ENCODE assay signal across 18 cellular contexts in genomic region chr7:141573511-141573910, GRCh38. TPM values are rescaled to one million over a fixed set of nuclear protein-coding genes. Genes with fewer than 3 reads are reported as not detected.
A peak's percentile ranks its signal among the peaks of the same experiment; 100 is the strongest.
DNase-seq lines count a peak whose midpoint lies in the region; ATAC-seq, FAIRE-seq and TF ChIP-seq lines count a peak whose summit lies in the region.
"Had no signal": no experiment of that assay in that cellular context is flagged by ENCODE, and none has a peak within 500 bp of the region (broad histone marks: within the 10 kb centered on the region; RNA-seq: fewer than 3 reads in every experiment).

No MANE protein-coding gene starts in this region.

- CTCF ChIA-PET in MCF 10A (lab: Yijun Ruan, JAX): interaction anchor here (0.6 to 1.2 kb wide), 2 partner anchors 40 to 677 kb away, joined by 3 to 7 read pairs; no protein-coding TSS in a partner anchor

- 0 out of 2 replicates have a peak overlapping the region, but pooled peaks have one; percentile 2 for H3K27ac ChIP-seq in VCaP

- H3K36me3 Mint-ChIP-seq in MCF 10A (ENCODE audit: insufficient read depth, unreplicated experiment): peaks cover 26% of the 10 kb centered on the region

- DNase-seq in LNCaP clone FGC (ENCODE audit: low read depth) (peak; percentile 39), left cardiac atrium (no peak), MCF 10A (ENCODE audit: unreplicated experiment) (no peak)
- DNase-seq: ACHN; BE2C; C1 segment of cervical spinal cord; CD4-positive, CD25-positive, alpha-beta regulatory T cell; CD8-positive, alpha-beta memory T cell; COR-L47; H9 had no signal

- H3K27ac Mint-ChIP-seq in MCF 10A (ENCODE audit: low read depth, unreplicated experiment): no peak overlapping the region
- H3K27ac Mint-ChIP-seq: CD4-positive, CD25-positive, alpha-beta regulatory T cell had no signal

- ATAC-seq in left cardiac atrium (peak; percentile 18 to 53), GM19023 (IDR thresholded peaks at IDR 0.05; ENCODE audit: unreplicated experiment) (no peak), HG03045 (IDR thresholded peaks at IDR 0.05; ENCODE audit: unreplicated experiment) (no peak), GM18519 (IDR thresholded peaks at IDR 0.05; ENCODE audit: low FRiP score, unreplicated experiment) (no peak)

- H3K27me3 Mint-ChIP-seq in MCF 10A (ENCODE audit: insufficient read depth, unreplicated experiment): no peaks in the 10 kb centered on the region
- H3K27me3 Mint-ChIP-seq: CD4-positive, CD25-positive, alpha-beta regulatory T cell; CD8-positive, alpha-beta memory T cell had no signal

- peaks cover 17% of the 10 kb centered on the region for H3K9me3 Mint-ChIP-seq in MCF 10A (ENCODE audit: unreplicated experiment)

- H3K4me3 Mint-ChIP-seq in MCF 10A (ENCODE audit: unreplicated experiment): no peak overlapping the region
- H3K4me3 Mint-ChIP-seq: CD4-positive, CD25-positive, alpha-beta regulatory T cell; CD8-positive, alpha-beta memory T cell; H9 had no signal

- TF ChIP-seq CTCF in LNCaP clone FGC (IDR thresholded peaks at IDR 0.05; ENCODE audit: control insufficient read depth, extremely low read depth, insufficient read depth) (no peak), VCaP (conservative IDR thresholded peaks at IDR 0.05) (no peak), MCF 10A (IDR thresholded peaks at IDR 0.05; ENCODE audit: unreplicated experiment) (no peak)

- H3K4me3 ChIP-seq in LNCaP clone FGC (ENCODE audit: low read depth, low read length): no peak overlapping the region

- POLR2A ChIA-PET in MCF 10A (lab: Yijun Ruan, JAX): no interaction called here

- no TSS peak for BruUV-seq in MCF 10A (replicated peaks; lab: Mats Ljungman, UMichigan)

- FAIRE-seq in islet of Langerhans (lab: Jason Lieb, UNC): peak; percentile 83
- FAIRE-seq: G401.6, GM12891, H1 had no signal

- intact Hi-C loops in left cardiac atrium (cut with DNase I): no loop called here
- intact Hi-C loops in MCF 10A (cut with micrococcal nuclease): no loop called here

- no peaks in the 10 kb centered on the region for H3K4me1 Mint-ChIP-seq in MCF 10A (ENCODE audit: insufficient read depth, unreplicated experiment)

RNA-seq across cellular contexts. Expression of gene AGK, which starts 22.3 kb away (rescaled TPM):
- total RNA-seq in left cardiac atrium: 10 to 100 TPM; 28.9 to 37.8 TPM
- total RNA-seq in MCF 10A (2022): 35.4 and 41.4 TPM in 2 replicates

Comparison
In these comparisons a context has a peak if more than half of its experiments do, and no peak if none do; other contexts are left out.
1. ATAC-seq: peak in left cardiac atrium (2 of 2); none in GM19023 (single experiment), HG03045 (single experiment) and GM18519 (single experiment).